8 cellular contexts compared by ENCODE assay signal in genomic region chr13:113209336-113209879, GRCh38. TPM values are rescaled to one million over a fixed set of nuclear protein-coding genes. Genes with fewer than 3 reads are reported as not detected.
A peak's percentile ranks its signal among the peaks of the same experiment; 100 is the strongest.
DNase-seq lines count a peak whose midpoint lies in the region; ATAC-seq and TF ChIP-seq lines count a peak whose summit lies in the region.

CUL4A (plus strand) TSS chr13:113209613; CDS start chr13:113209628, 15 bp downstream.

- H3K27ac ChIP-seq in AG04450 (ENCODE audit: low read depth, low read length) (peak within 1 kb of the TSS; percentile 95), ectodermal cell (ENCODE audit: insufficient read depth, low read depth, low read length, poor library complexity, severe bottlenecking) (peak within 1 kb of the TSS; percentile 97), lung (ENCODE audit: low read depth in 1 of 2, low read length in 1 of 2) (peak within 1 kb of the TSS; percentile 99 to 100)

- DNase-seq in AG04450 (ENCODE audit: low read depth, low spot score) (no peak), NCI-H226 (peak; percentile 76), lung (ENCODE audit: low spot score) (peak; percentile 77)
- DNase-seq in activated CD4-positive, alpha-beta memory T cell treated with anti-CD3 and anti-CD28 coated beads for 36 hours = peak; percentile 83
- DNase-seq in stimulated activated CD4-positive, alpha-beta T cell treated with anti-CD3 and anti-CD28 coated beads, TNF-alpha, amount 100 ng/mL, for 48 hours (ENCODE audit: low read depth in 3 of 3) = peak; percentile 55 to 71 (median 58)

- H3K4me1 ChIP-seq in ectodermal cell (ENCODE audit: control insufficient read depth, insufficient read depth, low read length) (peaks cover 3% of the 10 kb centered on the region), lung (ENCODE audit: control insufficient read depth in 2 of 2, insufficient read depth in 2 of 2, low read length in 2 of 2) (peaks cover 5 to 25% of the 10 kb centered on the region in 2 donors)

- peak; percentile 26 for ATAC-seq in GM18520 (IDR thresholded peaks at IDR 0.05; ENCODE audit: unreplicated experiment)
- ATAC-seq in HG03045 (IDR thresholded peaks at IDR 0.05; ENCODE audit: unreplicated experiment) = peak; percentile 42
- peak; percentile 61 for ATAC-seq in lung (ENCODE audit: insufficient read depth, low FRiP score)

- CTCF ChIA-PET in AG04450 (lab: Charles Lee) = no interaction called here
- CTCF ChIA-PET in activated CD4-positive, alpha-beta memory T cell treated with anti-CD3 and anti-CD28 coated beads for 36 hours (lab: Charles Lee) = interaction anchor here (0.7 to 1.9 kb wide), 2 partner anchors 24 to 184 kb away, joined by 3 to 5 read pairs; no protein-coding TSS in a partner anchor

- H3K9me3 ChIP-seq in AG04450 (ENCODE audit: control insufficient read depth, insufficient read depth, low read length) (no peaks in the 10 kb centered on the region; the same call in 1 of the 2 replicates), ectodermal cell (ENCODE audit: control insufficient read depth, low read length) (no peaks in the 10 kb centered on the region), lung (ENCODE audit: control insufficient read depth in 2 of 2, insufficient read depth in 1 of 2, low read length in 1 of 2) (no peaks in the 10 kb centered on the region)

- intact Hi-C loops in activated CD4-positive, alpha-beta memory T cell treated with anti-CD3 and anti-CD28 coated beads for 36 hours (cut with micrococcal nuclease) = loop anchor here (2.0 to 5.0 kb wide), 6 partner anchors 23 to 858 kb away; partner anchors contain the start of genes DCUN1D2 and TFDP1

- POLR2A ChIA-PET in AG04450 (lab: Yijun Ruan, JAX) = interaction anchor here (0.6 to 2.6 kb wide), 12 partner anchors 9 to 88 kb away, joined by 3 to 18 read pairs (median 4); partner anchors contain the start of genes F10 and LAMP1
- POLR2A ChIA-PET in activated CD4-positive, alpha-beta memory T cell treated with anti-CD3 and anti-CD28 coated beads for 36 hours (lab: Charles Lee) = interaction anchor here (0.6 to 1.7 kb wide), 6 partner anchors 9 to 890 kb away, joined by 3 to 5 read pairs (median 3); no protein-coding TSS in a partner anchor

- peak within 1 kb of the TSS; percentile 81 for H3K27ac Mint-ChIP-seq in activated CD4-positive, alpha-beta memory T cell treated with anti-CD3 and anti-CD28 coated beads for 36 hours

- no peaks in the 10 kb centered on the region for H3K27me3 Mint-ChIP-seq in activated CD4-positive, alpha-beta memory T cell treated with anti-CD3 and anti-CD28 coated beads for 36 hours

- no peaks in the 10 kb centered on the region for H3K27me3 ChIP-seq in AG04450 (ENCODE audit: control insufficient read depth, insufficient read depth, low read length)
- H3K27me3 ChIP-seq in ectodermal cell (ENCODE audit: control insufficient read depth, insufficient read depth, low read length, poor library complexity, severe bottlenecking) = no peaks in the 10 kb centered on the region
- H3K27me3 ChIP-seq in lung (ENCODE audit: control insufficient read depth, insufficient read depth) = no peaks in the 10 kb centered on the region

- H3K4me3 Mint-ChIP-seq in activated CD4-positive, alpha-beta memory T cell treated with anti-CD3 and anti-CD28 coated beads for 36 hours = peak within 1 kb of the TSS; percentile 83

- H3K36me3 ChIP-seq in ectodermal cell (ENCODE audit: control insufficient read depth, insufficient read depth, low read length) (no peaks in the 10 kb centered on the region), lung (ENCODE audit: control insufficient read depth in 2 of 2, insufficient read depth in 2 of 2, low read length in 2 of 2) (no peaks in the 10 kb centered on the region)

- no peaks in the 10 kb centered on the region for H3K9me3 Mint-ChIP-seq in activated CD4-positive, alpha-beta memory T cell treated with anti-CD3 and anti-CD28 coated beads for 36 hours

- 0% methylated on average over 81 of the region's 81 CpGs for WGBS in ectodermal cell, 2 experiments
- WGBS in lung, 2 donors = 1% methylated on average over 40 to 81 of the region's 81 CpGs

- H3K4me3 ChIP-seq in AG04450 (ENCODE audit: low read depth, low read length) (peak within 1 kb of the TSS; percentile 95), ectodermal cell (ENCODE audit: insufficient read depth, low read depth, low read length) (peak within 1 kb of the TSS; percentile 99), lung (peak within 1 kb of the TSS; percentile 83)

- TF ChIP-seq CTCF in AG04450 (IDR thresholded peaks at IDR 0.05; ENCODE audit: low read depth, low read length) (no peak), lung (IDR thresholded peaks at IDR 0.05; ENCODE audit: control extremely low read depth, extremely low read depth) (no peak)

- peaks cover 50% of the 10 kb centered on the region for H3K4me1 Mint-ChIP-seq in activated CD4-positive, alpha-beta memory T cell treated with anti-CD3 and anti-CD28 coated beads for 36 hours (ENCODE audit: low read depth)

- H3K36me3 Mint-ChIP-seq in activated CD4-positive, alpha-beta memory T cell treated with anti-CD3 and anti-CD28 coated beads for 36 hours = peaks cover 31% of the 10 kb centered on the region

RNA-seq across cellular contexts. Expression of gene CUL4A, which starts in this region (rescaled TPM):
- polyA plus RNA-seq in AG04450 (2011; rRNA removed) (69.4 and 75.4 TPM in 2 replicates), lung (10 to 100 TPM; 29.2 to 41.3 TPM)
- 56.7 and 59.9 TPM in 2 replicates for polyA minus RNA-seq in AG04450 (2011; rRNA and poly(A)+ RNA removed)
- total RNA-seq in activated CD4-positive, alpha-beta memory T cell treated with anti-CD3 and anti-CD28 coated beads for 36 hours = 10 to 100 TPM; 65.9 to 70.2 TPM
- 92.1 TPM for polyA plus RNA-seq in ectodermal cell (2013, experiment 1 of 4)
- 93.2 TPM for polyA plus RNA-seq in ectodermal cell (2013, experiment 2 of 4)
- polyA plus RNA-seq in ectodermal cell (2013, experiment 3 of 4) = 72.2 TPM
- polyA plus RNA-seq in ectodermal cell (2013, experiment 4 of 4) = 79.4 TPM
- 10 to 100 TPM; 73.7 to 88.1 TPM for total RNA-seq in lung
